In genomic region chr15:77060560-77060959, GRCh38 we compare ENCODE assay signal across 12 cellular contexts. TPM values are rescaled to one million over a fixed set of nuclear protein-coding genes. Genes with fewer than 3 reads are reported as not detected.
DNase-seq lines count a peak whose midpoint lies in the region; ATAC-seq and TF ChIP-seq lines count a peak whose summit lies in the region.
"Had no signal": no experiment of that assay in that cellular context is flagged by ENCODE, and none has a peak within 500 bp of the region (broad histone marks: within the 10 kb centered on the region; RNA-seq: fewer than 3 reads in every experiment).

No MANE protein-coding gene starts in this region.

- peak overlapping the region; percentile 3 for H3K4me3 Mint-ChIP-seq in mesothelial cell of epicardium
- H3K4me3 Mint-ChIP-seq: activated CD4-positive, alpha-beta memory T cell treated with anti-CD3 and anti-CD28 coated beads, Interleukin-2, amount 10 ng/mL, durations not matched to agents 7 days and 5 days had no signal

- H3K36me3 Mint-ChIP-seq in mesothelial cell of epicardium: no peaks in the 10 kb centered on the region

- H3K4me1 ChIP-seq in vagina: peaks cover 39% of the 10 kb centered on the region

- H3K27ac ChIP-seq in coronary artery (peak overlapping the region in 1 of 2 donors; percentile 32), vagina (peak overlapping the region; percentile 10)

- H3K27me3 ChIP-seq in vagina: no peaks in the 10 kb centered on the region
- H3K27me3 ChIP-seq: esophagus squamous epithelium had no signal

- peak; percentile 87 for ATAC-seq in Right ventricle myocardium inferior

- H3K4me3 ChIP-seq in coronary artery: peak overlapping the region; percentile 52
- H3K4me3 ChIP-seq in vagina: no peak overlapping the region
- H3K4me3 ChIP-seq: esophagus squamous epithelium had no signal

- no peaks in the 10 kb centered on the region for H3K9me3 Mint-ChIP-seq in mesothelial cell of epicardium
- H3K9me3 Mint-ChIP-seq: activated CD4-positive, alpha-beta memory T cell treated with anti-CD3 and anti-CD28 coated beads, Interleukin-2, amount 10 ng/mL, durations not matched to agents 7 days and 5 days had no signal

- H3K36me3 ChIP-seq in vagina: no peaks in the 10 kb centered on the region
- H3K36me3 ChIP-seq: esophagus squamous epithelium had no signal

- no peak for TF ChIP-seq CTCF in coronary artery (IDR thresholded peaks at IDR 0.05)
- no peak for TF ChIP-seq CTCF in mesothelial cell of epicardium (IDR thresholded peaks at IDR 0.05; ENCODE audit: unreplicated experiment)
- no peak for TF ChIP-seq CTCF in vagina (IDR thresholded peaks at IDR 0.05)

- H3K27ac Mint-ChIP-seq in mesothelial cell of epicardium: peak overlapping the region; percentile 63
- H3K27ac Mint-ChIP-seq: activated CD4-positive, alpha-beta memory T cell treated with anti-CD3 and anti-CD28 coated beads, Interleukin-2, amount 10 ng/mL, durations not matched to agents 7 days and 5 days had no signal

- no peak for DNase-seq in Right ventricle myocardium inferior (ENCODE audit: missing footprints)
- no peak for DNase-seq in cardiac septum (ENCODE audit: low spot score)
- no peak for DNase-seq in coronary artery (ENCODE audit: low spot score)
- DNase-seq in mesothelial cell of epicardium (ENCODE audit: low spot score in 2 of 2, unreplicated experiment in 2 of 2): no peak
- DNase-seq in vagina (ENCODE audit: extremely low spot score in 2 of 2): no peak
- no peak for DNase-seq in activated CD4-positive, alpha-beta T cell treated with anti-CD3 and anti-CD28 coated beads, Interleukin-2, amount 50 U/mL, for 48 hours
- DNase-seq in HUDEP-2 (lab: John Stamatoyannopoulos, UW; ENCODE audit: unreplicated experiment in 76 of 76): no peak
- no peak for DNase-seq in D341Med (ENCODE audit: low spot score)
- DNase-seq: activated CD4-positive, alpha-beta memory T cell treated with anti-CD3 and anti-CD28 coated beads, Interleukin-2, amount 10 ng/mL, durations not matched to agents 7 days and 5 days; esophagus squamous epithelium; NCI-H2029 treated with DMSO at 0.1 percent for 48 hours; retina had no signal

- H3K9me3 ChIP-seq in vagina: no peaks in the 10 kb centered on the region
- H3K9me3 ChIP-seq: esophagus squamous epithelium had no signal

- intact Hi-C loops in Right ventricle myocardium inferior (cut with DNase I): no loop called here
- intact Hi-C loops in cardiac septum (cut with DNase I): no loop called here
- intact Hi-C loops in vagina (cut with DNase I): loop anchor here (10.0 kb wide), 1 partner anchor 1336 kb away; a partner anchor contains a TSS

- TF ChIP-seq POLR2A in vagina (IDR thresholded peaks at IDR 0.05): no peak

- H3K4me1 Mint-ChIP-seq in mesothelial cell of epicardium: peaks cover 68% of the 10 kb centered on the region

- H3K27me3 Mint-ChIP-seq in mesothelial cell of epicardium (ENCODE audit: low read depth): no peaks in the 10 kb centered on the region
- H3K27me3 Mint-ChIP-seq: activated CD4-positive, alpha-beta memory T cell treated with anti-CD3 and anti-CD28 coated beads, Interleukin-2, amount 10 ng/mL, durations not matched to agents 7 days and 5 days had no signal

RNA-seq across cellular contexts. Expression of gene TSPAN3, which starts 10.3 kb away (rescaled TPM):
- total RNA-seq in Right ventricle myocardium inferior (98.3 TPM), cardiac septum (101 TPM), mesothelial cell of epicardium (301 to 312 TPM (median 307 TPM) in 3 replicates), vagina (80.3 TPM)
